ENCODE assay signal across 20 cellular contexts in the genomic region with DNA sequence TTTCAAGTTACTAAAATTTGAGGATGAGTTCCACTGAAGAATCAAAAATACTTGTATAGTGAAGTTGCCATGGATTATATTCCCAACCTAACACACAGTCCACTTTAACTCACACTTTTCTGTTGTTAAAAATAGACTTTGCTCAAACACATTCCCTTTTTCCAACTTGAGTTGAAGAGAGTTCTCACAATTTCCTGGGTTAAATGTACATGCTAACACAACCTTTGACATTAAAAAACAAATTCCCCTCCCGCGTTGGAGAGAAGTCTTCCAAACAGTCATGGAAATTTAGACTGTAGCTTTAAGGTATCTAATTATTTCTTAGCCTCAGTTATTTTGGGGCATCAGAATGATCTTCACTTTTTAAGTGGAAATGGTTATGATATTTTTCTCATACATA. TPM values are rescaled to one million over a fixed set of nuclear protein-coding genes. Genes with fewer than 3 reads are reported as not detected.
DNase-seq lines count a peak whose midpoint lies in the region; ATAC-seq and TF ChIP-seq lines count a peak whose summit lies in the region.
"Had no signal": no experiment of that assay in that cellular context is flagged by ENCODE, and none has a peak within 500 bp of the region (broad histone marks: within the 10 kb centered on the region; RNA-seq: fewer than 3 reads in every experiment).

No MANE protein-coding gene starts in this region.

- no peak for ATAC-seq in effector memory CD8-positive, alpha-beta T cell (replicated peaks)
- ATAC-seq in HG03025 (IDR thresholded peaks at IDR 0.05; ENCODE audit: low FRiP score, unreplicated experiment), result no peak
- ATAC-seq: left ventricle myocardium superior, pancreas had no signal

- H3K4me3 ChIP-seq in Caco-2 (ENCODE audit: low read depth, low read length), result no peak overlapping the region
- no peak overlapping the region for H3K4me3 ChIP-seq in HEK293 (ENCODE audit: low read depth, low read length)
- H3K4me3 ChIP-seq: pancreas, stomach had no signal

- no TSS peak for BruUV-seq in Caco-2 (replicated peaks; lab: Mats Ljungman, UMichigan)

- peak overlapping the region; percentile 85 for H3K4me3 Mint-ChIP-seq in Caco-2 (ENCODE audit: unreplicated experiment)
- H3K4me3 Mint-ChIP-seq in effector memory CD8-positive, alpha-beta T cell, result peak overlapping the region; percentile 89 to 90
- H3K4me3 Mint-ChIP-seq in neural crest cell, result peak overlapping the region; percentile 92

- CTCF ChIA-PET in Caco-2 (lab: Charles Lee) (no interaction called here), HEK293 (lab: Yijun Ruan, JAX) (interaction anchor here (0.6 to 0.8 kb wide), 3 partner anchors 20 to 296 kb away, joined by 3 read pairs; no protein-coding TSS in a partner anchor)

- H3K27me3 ChIP-seq in Caco-2 (replicated peaks; ENCODE audit: control insufficient read depth, insufficient read depth, low read length), result no peaks in the 10 kb centered on the region
- H3K27me3 ChIP-seq: pancreas had no signal

- H3K4me1 ChIP-seq in Caco-2 (peaks cover 3% of the 10 kb centered on the region; the same call in 1 of the 2 replicates), HEK293 (ENCODE audit: control insufficient read depth, insufficient read depth, low read length) (peaks cover 4% of the 10 kb centered on the region)

- H3K36me3 ChIP-seq in Caco-2 (ENCODE audit: control insufficient read depth, insufficient read depth, low read length), result no peaks in the 10 kb centered on the region
- no peaks in the 10 kb centered on the region for H3K36me3 ChIP-seq in HEK293 (ENCODE audit: control insufficient read depth in 2 of 2, insufficient read depth in 1 of 2, low read length in 2 of 2)
- H3K36me3 ChIP-seq: pancreas, stomach had no signal

- DNase-seq in Caco-2 (no peak), neural crest cell (ENCODE audit: low read depth, low spot score) (no peak), NCI-H2107 treated with DMSO at 0.1 percent for 48 hours (lab: John Stamatoyannopoulos, UW; ENCODE audit: unreplicated experiment) (no peak), LoVo (ENCODE audit: low spot score) (no peak), posterior vena cava (ENCODE audit: low spot score) (no peak)
- no peak for DNase-seq in effector memory CD8-positive, alpha-beta T cell
- DNase-seq: AML-193; anterior cingulate cortex; effector memory CD4-positive, alpha-beta T cell; left ventricle myocardium superior; NCI-H1417; NCI-H2171; NCI-H748 treated with DMSO at 0.1 percent for 48 hours; OCI-M1; pancreas; SHP77 treated with DMSO at 0.1 percent for 48 hours; stimulated activated CD4-positive, alpha-beta T cell treated with anti-CD3 and anti-CD28 coated beads, Interleukin-2, amount 100 ng/mL, for 24 hours; stomach had no signal

- H3K9me3 ChIP-seq in Caco-2 (no peaks in the 10 kb centered on the region), HEK293 (ENCODE audit: control insufficient read depth, insufficient read depth, low read depth, low read length) (no peaks in the 10 kb centered on the region)
- H3K9me3 ChIP-seq: pancreas had no signal

- no peaks in the 10 kb centered on the region for H3K36me3 Mint-ChIP-seq in Caco-2 (ENCODE audit: insufficient read depth, unreplicated experiment)
- peaks cover 8% of the 10 kb centered on the region for H3K36me3 Mint-ChIP-seq in effector memory CD8-positive, alpha-beta T cell (ENCODE audit: insufficient read depth)
- H3K36me3 Mint-ChIP-seq in neural crest cell (ENCODE audit: low read depth), result peaks cover 2% of the 10 kb centered on the region

- no peak overlapping the region for H3K27ac ChIP-seq in HEK293 (ENCODE audit: extremely low read depth, low read depth, low read length)
- H3K27ac ChIP-seq: pancreas, stomach had no signal

- TF ChIP-seq CTCF in Caco-2 (IDR thresholded peaks at IDR 0.05; ENCODE audit: insufficient read depth in 1 of 2, low read depth in 1 of 2, low read length in 1 of 2, severe bottlenecking in 1 of 2, unreplicated experiment in 1 of 2) (no peak), HEK293 (tag by site-specific recombination; IDR thresholded peaks at IDR 0.05) (no peak), neural crest cell (conservative IDR thresholded peaks at IDR 0.05) (no peak)

- H3K27me3 Mint-ChIP-seq in Caco-2 (ENCODE audit: insufficient read depth, unreplicated experiment) (no peaks in the 10 kb centered on the region), neural crest cell (ENCODE audit: low read depth) (peaks cover 3% of the 10 kb centered on the region)
- H3K27me3 Mint-ChIP-seq in effector memory CD8-positive, alpha-beta T cell, result peaks cover 39 to 54% of the 10 kb centered on the region in 2 donors

- POLR2A ChIA-PET in Caco-2 (lab: Charles Lee) (no interaction called here), HEK293 (lab: Yijun Ruan, JAX) (no interaction called here)

- H3K4me1 Mint-ChIP-seq in Caco-2 (ENCODE audit: low read depth, unreplicated experiment) (peaks cover 4% of the 10 kb centered on the region), neural crest cell (peaks cover 71% of the 10 kb centered on the region)
- peaks cover 13% of the 10 kb centered on the region in 2 donors for H3K4me1 Mint-ChIP-seq in effector memory CD8-positive, alpha-beta T cell (ENCODE audit: low read depth in 2 of 2)

- intact Hi-C loops in Caco-2 (cut with micrococcal nuclease; ENCODE audit: unreplicated experiment) (loop anchor here (5.0 to 10.0 kb wide), 2 partner anchors 316 to 326 kb away; no protein-coding TSS in a partner anchor), posterior vena cava (cut with DNase I) (loop anchor here (10.0 kb wide), 3 partner anchors 224 to 424 kb away; no protein-coding TSS in a partner anchor)

- no peaks in the 10 kb centered on the region for H3K9me3 Mint-ChIP-seq in Caco-2 (ENCODE audit: unreplicated experiment)
- H3K9me3 Mint-ChIP-seq in effector memory CD8-positive, alpha-beta T cell, result no peaks in the 10 kb centered on the region
- H3K9me3 Mint-ChIP-seq in neural crest cell, result no peaks in the 10 kb centered on the region

- H3K27ac Mint-ChIP-seq in Caco-2 (ENCODE audit: unreplicated experiment) (no peak overlapping the region), neural crest cell (ENCODE audit: unreplicated experiment) (peak overlapping the region; percentile 1)
- H3K27ac Mint-ChIP-seq in effector memory CD8-positive, alpha-beta T cell, result no peak overlapping the region

TF ChIP-seq in HEK293, 187 proteins besides CTCF, POLR2A, EP300 and RAD21:
- TF ChIP-seq PRDM1 (tag by site-specific recombination; IDR thresholded peaks at IDR 0.05), result 0 out of 2 replicates have a peak, but pooled peaks have one; percentile 9
- no peak for TF ChIP-seq ZNF324 (tag by site-specific recombination; IDR thresholded peaks at IDR 0.05)

RNA-seq across cellular contexts. Expression of gene SKIDA1, which starts 27.1 kb away (rescaled TPM):
- total RNA-seq in Caco-2 (2022), result 5.7 and 6.3 TPM in 2 replicates
- total RNA-seq in neural crest cell, result 52.1 and 53.0 TPM in 2 replicates
- total RNA-seq in posterior vena cava, result 1 to 10 TPM in 1 of 2 donors, under 1 TPM in 1; 0.33 to 1.2 TPM

RNA-seq across cellular contexts. Expression of gene MLLT10, which starts 35.6 kb away (rescaled TPM):
- total RNA-seq in Caco-2 (2022), result 84.3 and 85.3 TPM in 2 replicates
- 52.6 and 58.1 TPM in 2 replicates for total RNA-seq in neural crest cell
- total RNA-seq in posterior vena cava, result 10 to 100 TPM; 31.5 to 34.0 TPM
